Comparison of ENCODE assay signal across 16 cellular contexts in the genomic region with DNA sequence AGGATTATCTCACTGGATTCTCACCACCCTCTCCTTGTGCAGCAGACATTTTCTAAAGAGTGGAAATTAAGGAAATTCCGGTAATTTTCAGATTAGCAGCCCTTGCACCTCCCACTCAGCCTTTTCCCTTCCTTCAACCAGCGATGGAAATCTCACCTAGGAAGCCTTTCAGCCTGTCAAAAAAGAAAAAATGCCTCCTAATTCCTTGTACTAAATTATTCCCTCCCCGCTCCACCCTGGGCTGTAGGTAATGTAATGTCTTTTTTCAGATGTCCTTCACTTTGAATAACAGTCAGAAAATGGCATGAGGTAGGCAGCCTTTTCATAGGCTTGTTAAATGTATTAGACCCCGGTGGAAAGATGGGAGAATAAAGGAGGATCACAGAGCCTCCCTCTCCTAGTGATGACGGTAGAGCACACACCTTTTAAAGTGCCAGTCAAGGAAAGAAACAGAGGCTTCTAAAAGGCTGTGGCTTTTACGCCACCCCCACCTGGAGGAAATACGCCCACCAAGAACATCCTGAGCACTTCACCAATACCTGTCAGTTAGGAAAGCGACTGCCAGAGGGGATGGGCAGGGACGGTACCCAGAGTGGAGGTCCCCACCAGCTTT.
DNase-seq lines count a peak whose midpoint lies in the region; ATAC-seq, FAIRE-seq and TF ChIP-seq lines count a peak whose summit lies in the region.
"Had no signal": no experiment of that assay in that cellular context is flagged by ENCODE, and none has a peak within 500 bp of the region (broad histone marks: within the 10 kb centered on the region; RNA-seq: fewer than 3 reads in every experiment).

No MANE protein-coding gene starts in this region.

- H3K4me2 ChIP-seq in HepG2 (ENCODE audit: low read depth, low read length): peak overlapping the region; percentile 29; the same call in 1 of the 2 replicates

- no peak for TF ChIP-seq EP300 in HepG2 (IDR thresholded peaks at IDR 0.05; ENCODE audit: low read depth in 2 of 2, low read length in 2 of 2)
- TF ChIP-seq EP300 in HepG2 (CRISPR knock-in tag; IDR thresholded peaks at IDR 0.05; ENCODE audit: borderline replicate concordance): no peak

- no TSS peak for BruUV-seq in HepG2 (replicated peaks; lab: Mats Ljungman, UMichigan)

- no peaks in the 10 kb centered on the region for H3K79me2 ChIP-seq in HepG2 (ENCODE audit: insufficient read depth, low read length)

- ATAC-seq in HepG2 (no peak), right lobe of liver (no peak), T-cell (replicated peaks in 1 of 4) (peak; percentile 29 to 65 (median 48)), memory B cell (ENCODE audit: low read depth) (no peak), HG03039 (IDR thresholded peaks at IDR 0.05; ENCODE audit: unreplicated experiment) (no peak), HG03442 (IDR thresholded peaks at IDR 0.05; ENCODE audit: unreplicated experiment) (no peak)
- ATAC-seq in stimulated activated naive B cell treated with anti-CD40 and anti-IgM and Interleukin-4, amounts not matched to agents 10 μg/mL and 1 μg/mL and 100 μg/mL, for 72 hours (replicated peaks): no peak

- TF ChIP-seq POLR2A in HepG2 (IDR thresholded peaks at IDR 0.05; ENCODE audit: insufficient read depth in 1 of 2, low read depth in 2 of 2, low read length in 2 of 2): no peak
- no peak for TF ChIP-seq POLR2A in right lobe of liver (IDR thresholded peaks at IDR 0.05)

- no peaks in the 10 kb centered on the region for H4K20me1 ChIP-seq in HepG2 (ENCODE audit: insufficient read depth, low read length)

- TF ChIP-seq CTCF in HepG2 (CRISPR knock-in tag; IDR thresholded peaks at IDR 0.05) (no peak), right lobe of liver (IDR thresholded peaks at IDR 0.05) (no peak)

- H3K27me3 ChIP-seq in HepG2 (ENCODE audit: control insufficient read depth in 1 of 2, insufficient read depth in 2 of 2, low read length in 2 of 2): peaks cover 0 to 35% of the 10 kb centered on the region in 2 experiments; a peak in 4 of 5 replicates
- no peaks in the 10 kb centered on the region for H3K27me3 ChIP-seq in right lobe of liver
- H3K27me3 ChIP-seq: BLaER1 treated with 17β-estradiol and CSF1 and Interleukin-3, amounts not matched to agents 10 nM and 100 nM; Peyer's patch had no signal

- WGBS in HepG2 (ENCODE audit: low lambda C conversion rate): 33% methylated on average over 9 of the region's 9 CpGs
- WGBS in right lobe of liver (ENCODE audit: insufficient coverage, low coverage, low lambda C conversion rate, missing lambda C conversion rate): 53% methylated on average over 5 of the region's 9 CpGs

- H3K4me3 Mint-ChIP-seq in T-cell: peak overlapping the region; percentile 4 to 69 (median 19)
- no peak overlapping the region for H3K4me3 Mint-ChIP-seq in memory B cell
- H3K4me3 Mint-ChIP-seq in stimulated activated naive B cell treated with anti-CD40 and anti-IgM and Interleukin-4, amounts not matched to agents 10 μg/mL and 1 μg/mL and 100 μg/mL, for 72 hours: no peak overlapping the region

- H3K9me3 ChIP-seq in HepG2 (ENCODE audit: low read length) (no peaks in the 10 kb centered on the region), right lobe of liver (no peaks in the 10 kb centered on the region)
- H3K9me3 ChIP-seq: BLaER1 treated with 17β-estradiol and CSF1 and Interleukin-3, amounts not matched to agents 10 nM and 100 nM; Peyer's patch; prostate gland had no signal

- H3K4me1 Mint-ChIP-seq in T-cell (peaks cover 32 to 41% (median 35%) of the 10 kb centered on the region in 3 donors), memory B cell (peaks cover 20% of the 10 kb centered on the region)
- H3K4me1 Mint-ChIP-seq in stimulated activated naive B cell treated with anti-CD40 and anti-IgM and Interleukin-4, amounts not matched to agents 10 μg/mL and 1 μg/mL and 100 μg/mL, for 72 hours: peaks cover 16 to 23% of the 10 kb centered on the region in 2 donors

- H3K9ac ChIP-seq in HepG2 (ENCODE audit: insufficient read depth, low read depth, low read length): no peak overlapping the region

- H3K4me1 ChIP-seq in HepG2 (ENCODE audit: insufficient read depth, low read length): peaks cover 45% of the 10 kb centered on the region
- H3K4me1 ChIP-seq in right lobe of liver: no peaks in the 10 kb centered on the region
- H3K4me1 ChIP-seq: prostate gland had no signal

- intact Hi-C loops in HepG2 (cut with micrococcal nuclease; ENCODE audit: unreplicated experiment) (loop anchor here (5.0 kb wide), 1 partner anchor 41 kb away; no protein-coding TSS in a partner anchor), right lobe of liver (cut with DNase I) (no loop called here)

- no peak overlapping the region for H2AFZ ChIP-seq in HepG2 (ENCODE audit: low read length)

- CTCF ChIA-PET in HepG2 (lab: Yijun Ruan, JAX; ENCODE audit: low intra/inter-chr PET ratio, low total read pairs): no interaction called here
- CTCF ChIA-PET in T-cell (lab: Charles Lee): no interaction called here

- POLR2A ChIA-PET in HepG2 (lab: Yijun Ruan, JAX) (no interaction called here), T-cell (lab: Charles Lee) (no interaction called here)

- no peaks in the 10 kb centered on the region for H3K9me3 Mint-ChIP-seq in T-cell
- H3K9me3 Mint-ChIP-seq in memory B cell: no peaks in the 10 kb centered on the region
- no peaks in the 10 kb centered on the region for H3K9me3 Mint-ChIP-seq in stimulated activated naive B cell treated with anti-CD40 and anti-IgM and Interleukin-4, amounts not matched to agents 10 μg/mL and 1 μg/mL and 100 μg/mL, for 72 hours

- H3K36me3 Mint-ChIP-seq in T-cell (no peaks in the 10 kb centered on the region), memory B cell (no peaks in the 10 kb centered on the region)
- no peaks in the 10 kb centered on the region for H3K36me3 Mint-ChIP-seq in stimulated activated naive B cell treated with anti-CD40 and anti-IgM and Interleukin-4, amounts not matched to agents 10 μg/mL and 1 μg/mL and 100 μg/mL, for 72 hours

- peak overlapping the region; percentile 55 to 85 for H3K27ac Mint-ChIP-seq in T-cell
- peak overlapping the region; percentile 28 for H3K27ac Mint-ChIP-seq in memory B cell
- no peak overlapping the region for H3K27ac Mint-ChIP-seq in stimulated activated naive B cell treated with anti-CD40 and anti-IgM and Interleukin-4, amounts not matched to agents 10 μg/mL and 1 μg/mL and 100 μg/mL, for 72 hours

- in situ Hi-C loops in HepG2 (cut with HindIII; ENCODE audit: extremely low pct_ligation_motif_present, low pct_unique_long_range_greater_than_20kb): no loop called here

- DNase-seq in HepG2 (ENCODE audit: low spot score) (no peak), right lobe of liver (no peak), T-cell (peak in 3 of 34 experiments; percentile 1 to 10 (median 2)), memory B cell (ENCODE audit: low spot score in 2 of 2) (no peak)
- DNase-seq in stimulated activated naive B cell treated with anti-CD40 and anti-IgM and Interleukin-4, amounts not matched to agents 10 μg/mL and 1 μg/mL and 100 μg/mL, for 72 hours: no peak
- DNase-seq: activated CD4-positive, CD25-positive, alpha-beta regulatory T cell treated with anti-CD3 and anti-CD28 coated beads, Interleukin-2, amount 50 U/mL, for 72 hours; activated gamma-delta T cell; NCI-H1092 treated with DMSO at 0.1 percent for 48 hours; NCI-H524; Peyer's patch had no signal

- H3K36me3 ChIP-seq in HepG2 (replicated peaks in 1 of 2; ENCODE audit: control insufficient read depth in 1 of 2, insufficient read depth in 2 of 2, low read length in 2 of 2) (no peaks in the 10 kb centered on the region), right lobe of liver (no peaks in the 10 kb centered on the region)
- H3K36me3 ChIP-seq: BLaER1 treated with 17β-estradiol and CSF1 and Interleukin-3, amounts not matched to agents 10 nM and 100 nM; Peyer's patch; prostate gland had no signal

- no peak overlapping the region for H3K27ac ChIP-seq in HepG2 (ENCODE audit: extremely low read length, insufficient read depth, low read length)
- H3K27ac ChIP-seq in right lobe of liver: no peak overlapping the region
- H3K27ac ChIP-seq: BLaER1 treated with 17β-estradiol and CSF1 and Interleukin-3, amounts not matched to agents 10 nM and 100 nM; Peyer's patch; prostate gland had no signal

- H3K4me3 ChIP-seq in HepG2 (replicated peaks in 1 of 3; ENCODE audit: insufficient read depth in 1 of 3, low read depth in 2 of 3, low read length in 3 of 3) (no peak overlapping the region), right lobe of liver (no peak overlapping the region)
- H3K4me3 ChIP-seq: BLaER1 treated with 17β-estradiol and CSF1 and Interleukin-3, amounts not matched to agents 10 nM and 100 nM; Peyer's patch; prostate gland had no signal

- no peak for FAIRE-seq in HepG2 (lab: Jason Lieb, UNC)
- FAIRE-seq: GM12892, keratinocyte had no signal

- H3K27me3 Mint-ChIP-seq in T-cell (no peaks in the 10 kb centered on the region), memory B cell (peaks cover 3% of the 10 kb centered on the region)
- H3K27me3 Mint-ChIP-seq in stimulated activated naive B cell treated with anti-CD40 and anti-IgM and Interleukin-4, amounts not matched to agents 10 μg/mL and 1 μg/mL and 100 μg/mL, for 72 hours: peaks cover 0 to 5% of the 10 kb centered on the region in 2 donors

- no peak for TF ChIP-seq RAD21 in HepG2 (CRISPR knock-in tag; IDR thresholded peaks at IDR 0.05)

TF ChIP-seq in HepG2, 621 proteins besides CTCF, POLR2A, EP300 and RAD21:
- TF ChIP-seq KAT7 (CRISPR knock-in tag; IDR thresholded peaks at IDR 0.05; ENCODE audit: borderline replicate concordance): no peak
- TF ChIP-seq, protein P1, sequence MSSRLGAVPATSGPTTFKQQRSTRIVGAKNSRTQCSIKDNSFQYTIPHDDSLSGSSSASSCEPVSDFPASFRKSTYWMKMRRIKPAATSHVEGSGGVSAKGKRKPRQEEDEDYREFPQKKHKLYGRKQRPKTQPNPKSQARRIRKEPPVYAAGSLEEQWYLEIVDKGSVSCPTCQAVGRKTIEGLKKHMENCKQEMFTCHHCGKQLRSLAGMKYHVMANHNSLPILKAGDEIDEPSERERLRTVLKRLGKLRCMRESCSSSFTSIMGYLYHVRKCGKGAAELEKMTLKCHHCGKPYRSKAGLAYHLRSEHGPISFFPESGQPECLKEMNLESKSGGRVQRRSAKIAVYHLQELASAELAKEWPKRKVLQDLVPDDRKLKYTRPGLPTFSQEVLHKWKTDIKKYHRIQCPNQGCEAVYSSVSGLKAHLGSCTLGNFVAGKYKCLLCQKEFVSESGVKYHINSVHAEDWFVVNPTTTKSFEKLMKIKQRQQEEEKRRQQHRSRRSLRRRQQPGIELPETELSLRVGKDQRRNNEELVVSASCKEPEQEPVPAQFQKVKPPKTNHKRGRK (CRISPR knock-in tag; IDR thresholded peaks at IDR 0.05): no peak

Comparison
In these comparisons a context has a peak if more than half of its experiments do, and no peak if none do; other contexts are left out.
1. ATAC-seq: peak in T-cell (4 of 4); none in HepG2 (single experiment), right lobe of liver (0 of 4), memory B cell (single experiment), HG03039 (single experiment), stimulated activated naive B cell treated with anti-CD40 and anti-IgM and Interleukin-4, amounts not matched to agents 10 μg/mL and 1 μg/mL and 100 μg/mL, for 72 hours (0 of 2) and HG03442 (single experiment).
2. H3K4me3 Mint-ChIP-seq: peak in T-cell (3 of 3); none in memory B cell (single experiment) and stimulated activated naive B cell treated with anti-CD40 and anti-IgM and Interleukin-4, amounts not matched to agents 10 μg/mL and 1 μg/mL and 100 μg/mL, for 72 hours (0 of 2).